In genomic region chr3:39990532-39990931, GRCh38 we compare ENCODE assay signal across 8 cellular contexts.
DNase-seq lines count a peak whose midpoint lies in the region; ATAC-seq and TF ChIP-seq lines count a peak whose summit lies in the region.

No MANE protein-coding gene starts in this region.

- no peaks in the 10 kb centered on the region for H3K4me1 Mint-ChIP-seq in nephron progenitor cell

- ATAC-seq in HG02610 (IDR thresholded peaks at IDR 0.05; ENCODE audit: unreplicated experiment), result no peak
- ATAC-seq in GM19455 (IDR thresholded peaks at IDR 0.05; ENCODE audit: unreplicated experiment), result no peak
- ATAC-seq in GM21717 (IDR thresholded peaks at IDR 0.05; ENCODE audit: unreplicated experiment), result no peak

- H3K36me3 Mint-ChIP-seq in nephron progenitor cell (ENCODE audit: low read depth), result peaks cover 5% of the 10 kb centered on the region

- no peak overlapping the region for H3K4me3 Mint-ChIP-seq in nephron progenitor cell

- in situ Hi-C loops in GM13977 (cut with MboI; ENCODE audit: low pct_unique_long_range_greater_than_20kb, low sequenced_read_pairs, unreplicated experiment), result loop anchor here (25.0 kb wide), 1 partner anchor 278 kb away; no protein-coding TSS in a partner anchor

- H3K27ac Mint-ChIP-seq in nephron progenitor cell, result no peak overlapping the region

- DNase-seq in CMK (ENCODE audit: low read depth) (peak; percentile 5), GM13977 (ENCODE audit: low spot score) (peak; percentile 47), NCI-H69 (lab: John Stamatoyannopoulos, UW) (peak; percentile 62), cerebellar cortex (ENCODE audit: low spot score) (peak; percentile 47), nephron progenitor cell (peak; percentile 17)

- TF ChIP-seq CTCF in GM13977 (IDR thresholded peaks at IDR 0.05; ENCODE audit: extremely low read depth, insufficient read depth, missing control alignments) (peak; percentile 66), nephron progenitor cell (IDR thresholded peaks at IDR 0.05) (peak; percentile 33)

- H3K9me3 Mint-ChIP-seq in nephron progenitor cell, result peaks cover 67% of the 10 kb centered on the region

- no peaks in the 10 kb centered on the region for H3K27me3 Mint-ChIP-seq in nephron progenitor cell (ENCODE audit: low read depth, poor library complexity)

Comparison
In these comparisons a context has a peak if more than half of its experiments do, and no peak if none do; other contexts are left out.
1. DNase-seq: peak in every context shown above with its lines; median percentile 62 in NCI-H69; 47 in GM13977; 47 in cerebellar cortex; 17 in nephron progenitor cell; 5 in CMK.